In the genomic region with DNA sequence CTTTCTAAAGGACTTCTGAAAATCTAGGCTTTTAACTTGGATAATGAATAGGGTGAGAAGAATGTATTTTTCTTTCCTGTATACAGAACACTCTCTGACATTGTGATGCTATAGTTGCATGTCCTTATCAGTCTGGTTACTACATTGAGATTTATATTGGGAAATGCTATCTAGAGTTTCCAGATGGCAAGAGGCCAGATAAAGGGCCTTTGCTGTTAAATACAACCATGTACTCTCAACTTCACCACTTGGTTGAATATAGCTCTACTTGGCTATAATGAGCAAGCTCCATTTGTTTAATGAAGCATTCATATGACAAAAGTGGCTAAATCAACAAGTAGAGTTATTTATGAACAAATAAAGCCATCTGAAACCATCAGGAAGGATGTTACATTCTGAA, we compare ENCODE assay signal across 23 cellular contexts.
DNase-seq lines count a peak whose midpoint lies in the region; FAIRE-seq and TF ChIP-seq lines count a peak whose summit lies in the region.
"Had no signal": no experiment of that assay in that cellular context is flagged by ENCODE, and none has a peak within 500 bp of the region (broad histone marks: within the 10 kb centered on the region; RNA-seq: fewer than 3 reads in every experiment).

No MANE protein-coding gene starts in this region.

- no peak overlapping the region for H3K4me3 ChIP-seq in SK-N-SH (ENCODE audit: low read depth in 2 of 2, low read length in 1 of 2)
- H3K4me3 ChIP-seq: left lung had no signal

- no peaks in the 10 kb centered on the region for H4K20me1 ChIP-seq in SK-N-SH (ENCODE audit: insufficient read depth)

- H3F3A ChIP-seq in SK-N-SH (replicated peaks; ENCODE audit: insufficient read depth): no peaks in the 10 kb centered on the region

- peaks cover 0 to 3% of the 10 kb centered on the region in 2 experiments; a peak in 1 of 4 replicates for H3K4me1 ChIP-seq in SK-N-SH (ENCODE audit: control insufficient read depth in 1 of 2, insufficient read depth in 2 of 2, low read depth in 1 of 2, low read length in 1 of 2)
- H3K4me1 ChIP-seq: left lung had no signal

- TF ChIP-seq CTCF in SK-N-SH (IDR thresholded peaks at IDR 0.05): no peak

- no peak for FAIRE-seq in urothelium cell line (lab: Jason Lieb, UNC)
- FAIRE-seq: A204.1, H1, small intestine had no signal

- no peaks in the 10 kb centered on the region for H3K9me2 ChIP-seq in SK-N-SH

- no peak overlapping the region for H2AFZ ChIP-seq in SK-N-SH (ENCODE audit: low read depth)

- H3K27ac ChIP-seq in SK-N-SH (ENCODE audit: low read depth in 2 of 2, low read length in 1 of 2): no peak overlapping the region
- H3K27ac ChIP-seq: KMS-11, left lung had no signal

- no peaks in the 10 kb centered on the region for H3K79me2 ChIP-seq in SK-N-SH (ENCODE audit: insufficient read depth)

- H3K36me3 ChIP-seq in SK-N-SH (replicated peaks in 1 of 2; ENCODE audit: control insufficient read depth in 1 of 2, insufficient read depth in 2 of 2, low read length in 1 of 2): no peaks in the 10 kb centered on the region
- H3K36me3 ChIP-seq: left lung had no signal

- CTCF ChIA-PET in SK-N-SH (lab: Yijun Ruan, JAX): interaction anchor here (1.5 to 3.0 kb wide), 3 partner anchors 59 to 91 kb away, joined by 3 to 11 read pairs (median 7); a partner anchor contains a TSS

- no peak for TF ChIP-seq RAD21 in SK-N-SH (IDR thresholded peaks at IDR 0.05; ENCODE audit: low read length)

- H3K9ac ChIP-seq in SK-N-SH: no peak overlapping the region
- H3K9ac ChIP-seq: KMS-11 had no signal

- TF ChIP-seq EP300 in SK-N-SH (IDR thresholded peaks at IDR 0.05; ENCODE audit: borderline replicate concordance in 1 of 2, low read depth in 1 of 2, low read length in 1 of 2): no peak

- POLR2A ChIA-PET in SK-N-SH (lab: Yijun Ruan, JAX): no interaction called here

- H3K4me2 ChIP-seq in SK-N-SH: no peak overlapping the region
- H3K4me2 ChIP-seq: KMS-11 had no signal

- peak; percentile 48 for DNase-seq in NCI-H2171 treated with DMSO at 0.1 percent for 48 hours (lab: John Stamatoyannopoulos, UW)
- no peak for DNase-seq in NCI-H2171 (lab: John Stamatoyannopoulos, UW)
- peak; percentile 2 for DNase-seq in NCI-H1694 (lab: John Stamatoyannopoulos, UW)
- peak; percentile 13 for DNase-seq in SK-N-SH
- DNase-seq in inferior parietal cortex (ENCODE audit: extremely low spot score): peak; percentile 41
- DNase-seq in activated T-cell treated with anti-CD3 and anti-CD28 coated beads, Interleukin-2, amount 50 U/mL, for 1 hour: no peak
- no peak for DNase-seq in OCI-M2 (lab: John Stamatoyannopoulos, UW; ENCODE audit: unreplicated experiment)
- no peak for DNase-seq in urothelium cell line (ENCODE audit: low spot score)
- DNase-seq: activated CD4-positive, alpha-beta T cell treated with anti-CD3 and anti-CD28 coated beads, Interleukin-2, amount 50 U/mL, for 48 hours; activated CD4-positive, CD25-positive, alpha-beta regulatory T cell; activated CD8-positive, alpha-beta memory T cell treated with anti-CD3 and anti-CD28 coated beads, Interleukin-2, amount 50 U/mL, for 48 hours; activated naive CD8-positive, alpha-beta T cell treated with anti-CD3 and anti-CD28 coated beads, Interleukin-2, amount 10 ng/mL, durations not matched to agents 7 days and 5 days; AML-193; CD8-positive, alpha-beta T cell; DMS79 treated with DMSO at 0.1 percent for 48 hours; left lung; natural killer cell; NCI-H510A; small intestine; stimulated activated CD4-positive, alpha-beta T cell treated with anti-CD3 and anti-CD28 coated beads, Interleukin-1b, Interleukin-23, amount 100 ng/mL, for 48 hours had no signal

- H3K9me3 ChIP-seq in SK-N-SH: no peaks in the 10 kb centered on the region
- H3K9me3 ChIP-seq: left lung had no signal

- H3K27me3 ChIP-seq in SK-N-SH (ENCODE audit: insufficient read depth): no peaks in the 10 kb centered on the region
- H3K27me3 ChIP-seq: left lung had no signal

TF ChIP-seq in SK-N-SH, 30 proteins besides CTCF, POLR2A, EP300 and RAD21:
- peak; percentile 9; the same call in 1 of the 2 replicates for TF ChIP-seq GATA2 (CRISPR knock-in tag; IDR thresholded peaks at IDR 0.05)
- no peak for TF ChIP-seq RFX5 (IDR thresholded peaks at IDR 0.05; ENCODE audit: low read length)
TF ChIP-seq in SK-N-SH: peak in this region for 1.

Comparison
In these comparisons a context has a peak if more than half of its experiments do, and no peak if none do; other contexts are left out.
1. DNase-seq: peak in NCI-H2171 treated with DMSO at 0.1 percent for 48 hours (single experiment), NCI-H1694 (single experiment), SK-N-SH (single experiment) and inferior parietal cortex (single experiment); none in NCI-H2171 (single experiment), activated T-cell treated with anti-CD3 and anti-CD28 coated beads, Interleukin-2, amount 50 U/mL, for 1 hour (single experiment), OCI-M2 (single experiment) and urothelium cell line (single experiment).